ENCODE assay signal across 8 cellular contexts in the genomic region with DNA sequence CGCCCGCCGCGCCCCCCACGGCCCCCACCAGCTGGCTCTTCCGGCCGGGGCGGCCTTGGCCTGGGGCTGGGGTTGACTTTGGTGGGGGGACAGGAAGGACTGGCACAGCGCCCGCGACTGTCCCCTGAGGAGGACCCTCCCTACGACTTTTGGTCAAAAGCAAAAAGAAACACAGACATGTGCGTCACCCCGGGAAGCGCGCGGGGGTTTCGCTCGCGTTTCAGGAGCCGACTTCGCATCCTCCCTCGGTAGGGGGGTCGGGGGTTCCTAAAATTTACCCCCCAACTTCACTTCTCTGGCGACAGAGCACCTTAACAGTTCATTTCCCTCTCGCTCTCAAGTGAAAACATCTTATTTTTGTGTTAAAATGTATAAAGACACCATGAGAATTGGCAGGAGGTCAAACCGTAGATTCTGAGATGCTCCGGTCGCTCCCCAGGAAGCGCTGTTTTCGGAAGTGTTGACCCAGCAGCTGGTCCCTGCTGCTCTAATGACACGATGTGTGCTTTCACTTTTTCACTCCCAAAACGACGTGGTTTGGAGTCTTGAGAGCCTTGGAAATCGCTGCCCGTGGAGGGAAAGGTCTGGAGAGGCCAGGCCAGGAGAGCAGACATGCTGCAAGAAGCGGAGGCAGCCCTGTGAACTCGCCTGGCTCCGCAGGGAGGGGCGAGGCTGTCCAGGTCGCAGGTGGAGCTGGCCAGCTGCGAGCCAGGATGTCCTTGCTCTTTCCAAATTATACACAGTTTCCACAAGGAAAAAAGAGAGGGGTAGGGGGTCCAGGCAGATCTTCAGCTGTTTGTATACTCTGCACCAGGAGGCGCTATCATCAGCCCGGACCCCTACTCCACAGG.
A peak's percentile ranks its signal among the peaks of the same experiment; 100 is the strongest.
DNase-seq lines count a peak whose midpoint lies in the region; ATAC-seq, FAIRE-seq and TF ChIP-seq lines count a peak whose summit lies in the region.

No MANE protein-coding gene starts in this region.

- H3K9ac ChIP-seq in SU-DHL-6 (ENCODE audit: low read length) (no peak overlapping the region), mammary epithelial cell (ENCODE audit: insufficient read depth, low read length) (peak overlapping the region; percentile 53)

- TF ChIP-seq CTCF in BJ (IDR thresholded peaks at IDR 0.05; ENCODE audit: insufficient read depth, low read depth, low read length) (peak; percentile 37; the same call in 1 of the 2 replicates), SU-DHL-6 (IDR thresholded peaks at IDR 0.05; ENCODE audit: insufficient read depth, low read length, poor library complexity, severe bottlenecking) (no peak), mammary epithelial cell (conservative IDR thresholded peaks at IDR 0.05 in 1 of 2, IDR thresholded peaks at IDR 0.05 in 1 of 2; ENCODE audit: extremely low read depth in 1 of 2, insufficient read depth in 1 of 2, low read depth in 1 of 2, low read length in 2 of 2) (peak in 1 of 2 donors; percentile 22)

- no peak for FAIRE-seq in H54 (lab: Jason Lieb, UNC)

- no peak for ATAC-seq in HG03457 (IDR thresholded peaks at IDR 0.05; ENCODE audit: unreplicated experiment)

- no TSS peak for BruUV-seq in mammary epithelial cell (replicated peaks; lab: Mats Ljungman, UMichigan)

- POLR2A ChIA-PET in BJ (lab: Charles Lee): no interaction called here

- no peaks in the 10 kb centered on the region for H3K36me3 Mint-ChIP-seq in immature natural killer cell

- H3K9me3 ChIP-seq in SU-DHL-6 (ENCODE audit: insufficient read depth, low read length) (no peaks in the 10 kb centered on the region), mammary epithelial cell (replicated peaks; ENCODE audit: insufficient read depth, low read length) (no peaks in the 10 kb centered on the region)

- in situ Hi-C loops in mammary epithelial cell (cut with MboI; ENCODE audit: low sequenced_read_pairs in 2 of 2): no loop called here

- WGBS in mammary epithelial cell (ENCODE audit: low coverage, missing lambda C conversion rate): 32% methylated on average over 15 of the region's 44 CpGs

- no peaks in the 10 kb centered on the region for H3F3A ChIP-seq in SU-DHL-6 (ENCODE audit: insufficient read depth)

- H3K27me3 Mint-ChIP-seq in immature natural killer cell (ENCODE audit: low read depth in 3 of 3): peaks cover 7 to 20% (median 12%) of the 10 kb centered on the region in 3 donors

- intact Hi-C loops in mammary epithelial cell (cut with micrococcal nuclease): loop anchor here (5.0 kb wide), 2 partner anchors 209 to 336 kb away; partner anchors contain the start of gene MAP3K1

- peak overlapping the region in 3 of 6 donors; percentile 21 to 80 (median 77) for H3K27ac Mint-ChIP-seq in immature natural killer cell

- H3K27me3 ChIP-seq in BJ (ENCODE audit: control insufficient read depth, insufficient read depth, low read length) (0 out of 2 replicates have a peak, but pooled peaks cover 3% of the 10 kb centered on the region), SU-DHL-6 (ENCODE audit: low read length) (no peaks in the 10 kb centered on the region), mammary epithelial cell (ENCODE audit: insufficient read depth, low read length) (no peaks in the 10 kb centered on the region)

- H3K36me3 ChIP-seq in BJ (ENCODE audit: control insufficient read depth, insufficient read depth, low read length) (no peaks in the 10 kb centered on the region), SU-DHL-6 (ENCODE audit: low read length) (no peaks in the 10 kb centered on the region), mammary epithelial cell (ENCODE audit: insufficient read depth, low read length) (no peaks in the 10 kb centered on the region)

- H3K79me2 ChIP-seq in SU-DHL-6 (ENCODE audit: insufficient read depth, low read length): no peaks in the 10 kb centered on the region
- H3K79me2 ChIP-seq in mammary epithelial cell (ENCODE audit: insufficient read depth, low read length): no peaks in the 10 kb centered on the region

- DNase-seq in BJ (ENCODE audit: low read depth) (no peak), H54 (ENCODE audit: insufficient read length, low spot score) (peak; percentile 15), mammary epithelial cell (peak; percentile 11), immature natural killer cell (peak; percentile 10 to 21 (median 12)), NCI-H526 (lab: John Stamatoyannopoulos, UW) (no peak)

- H3K4me2 ChIP-seq in SU-DHL-6 (ENCODE audit: low read depth, low read length, poor library complexity, severe bottlenecking) (peak overlapping the region; percentile 36), mammary epithelial cell (ENCODE audit: insufficient read depth, low read depth, low read length) (peak overlapping the region; percentile 93)

- H3K4me1 ChIP-seq in mammary epithelial cell (ENCODE audit: insufficient read depth, low read length): peaks cover 12% of the 10 kb centered on the region

- no peak overlapping the region for H3K27ac ChIP-seq in SU-DHL-6 (ENCODE audit: low read depth, low read length)
- H3K27ac ChIP-seq in mammary epithelial cell (ENCODE audit: insufficient read depth, low read depth, low read length): no peak overlapping the region
- peak overlapping the region; percentile 67 to 99 (median 97) for H3K27ac ChIP-seq in skin epidermis

- H3K4me3 ChIP-seq in BJ (ENCODE audit: low read depth, low read length) (peak overlapping the region; percentile 43), SU-DHL-6 (ENCODE audit: insufficient read depth, low read length, poor library complexity, severe bottlenecking) (no peak overlapping the region), mammary epithelial cell (replicated peaks in 1 of 3; ENCODE audit: insufficient read depth in 1 of 3, low read depth in 2 of 3, low read length in 3 of 3) (peak overlapping the region; percentile 47 to 57 (median 48)), skin epidermis (peak overlapping the region; percentile 50 to 66 (median 57))

- CTCF ChIA-PET in BJ (lab: Yijun Ruan, JAX): interaction anchor here (0.8 to 1.3 kb wide), 5 partner anchors 10 to 357 kb away, joined by 3 to 7 read pairs (median 4); no protein-coding TSS in a partner anchor
- CTCF ChIA-PET in mammary epithelial cell (lab: Charles Lee; ENCODE audit: low non-redundant PET): no interaction called here

- H3K9me2 ChIP-seq in SU-DHL-6 (replicated peaks; ENCODE audit: insufficient read depth, low read length): no peaks in the 10 kb centered on the region

- H4K20me1 ChIP-seq in SU-DHL-6 (ENCODE audit: low read depth, low read length): no peaks in the 10 kb centered on the region
- H4K20me1 ChIP-seq in mammary epithelial cell (ENCODE audit: insufficient read depth, low read length): no peaks in the 10 kb centered on the region

- H2AFZ ChIP-seq in SU-DHL-6 (ENCODE audit: low read depth, low read length, severe bottlenecking) (peak overlapping the region; percentile 35), mammary epithelial cell (ENCODE audit: low read depth, low read length) (peak overlapping the region; percentile 98)

- dilution Hi-C loops in mammary epithelial cell (cut with HindIII; ENCODE audit: low sequenced_read_pairs): no loop called here

- TF ChIP-seq POLR2A in H54 (IDR thresholded peaks at IDR 0.05; ENCODE audit: low read depth, low read length): no peak

- H3K4me1 Mint-ChIP-seq in immature natural killer cell: peaks cover 21 to 22% of the 10 kb centered on the region in 2 donors

- H3K9me3 Mint-ChIP-seq in immature natural killer cell: no peaks in the 10 kb centered on the region

- peak overlapping the region; percentile 83 to 88 (median 84) for H3K4me3 Mint-ChIP-seq in immature natural killer cell

Comparison
In these comparisons a context has a peak if more than half of its experiments do, and no peak if none do; other contexts are left out.
1. DNase-seq: peak in H54 (single experiment), mammary epithelial cell (single experiment) and immature natural killer cell (3 of 3); none in BJ (single experiment) and NCI-H526 (0 of 2).
2. H3K27ac ChIP-seq: peak in skin epidermis (21 of 21); none in SU-DHL-6 (single experiment) and mammary epithelial cell (single experiment).